Comparison of ENCODE assay signal across 21 cellular contexts in genomic region chr6:132207991-132208390, GRCh38.
"Had no signal": no experiment of that assay in that cellular context is flagged by ENCODE, and none has a peak within 500 bp of the region (broad histone marks: within the 10 kb centered on the region; RNA-seq: fewer than 3 reads in every experiment).

No MANE protein-coding gene starts in this region.

- FAIRE-seq: frontal cortex, islet of Langerhans, keratinocyte had no signal

- H3K36me3 ChIP-seq: esophagus muscularis mucosa, gastroesophageal sphincter, heart left ventricle, left lung, lower lobe of right lung had no signal

- H3K27ac ChIP-seq: dorsolateral prefrontal cortex, epithelial cell of prostate, esophagus muscularis mucosa, foreskin keratinocyte, gastroesophageal sphincter, heart left ventricle, hepatocyte, left lung, lower lobe of right lung had no signal

- H3K27me3 ChIP-seq: esophagus muscularis mucosa, foreskin keratinocyte, gastroesophageal sphincter, heart left ventricle, hepatocyte, left lung had no signal

- H3K4me2 ChIP-seq: hepatocyte had no signal

- H3K79me2 ChIP-seq: hepatocyte had no signal

- H3K4me1 ChIP-seq: foreskin keratinocyte, left lung, lower lobe of right lung had no signal

- H2AFZ ChIP-seq: hepatocyte had no signal

- H3K9me3 ChIP-seq: esophagus muscularis mucosa, gastroesophageal sphincter, left lung, lower lobe of right lung had no signal

- H3K4me3 ChIP-seq: dorsolateral prefrontal cortex, esophagus muscularis mucosa, gastroesophageal sphincter, heart left ventricle, hepatocyte, left lung, lower lobe of right lung had no signal

- DNase-seq: cortex of kidney; dorsolateral prefrontal cortex; effector CD4-positive, alpha-beta T cell; effector memory CD4-positive, alpha-beta T cell; erythroblast; foreskin keratinocyte; heart left ventricle; left cardiac atrium; left lung; left ventricle myocardium superior; lower lobe of right lung; mesenchymal stem cell; midbrain; naive thymus-derived CD4-positive, alpha-beta T cell had no signal
